In the genomic region with DNA sequence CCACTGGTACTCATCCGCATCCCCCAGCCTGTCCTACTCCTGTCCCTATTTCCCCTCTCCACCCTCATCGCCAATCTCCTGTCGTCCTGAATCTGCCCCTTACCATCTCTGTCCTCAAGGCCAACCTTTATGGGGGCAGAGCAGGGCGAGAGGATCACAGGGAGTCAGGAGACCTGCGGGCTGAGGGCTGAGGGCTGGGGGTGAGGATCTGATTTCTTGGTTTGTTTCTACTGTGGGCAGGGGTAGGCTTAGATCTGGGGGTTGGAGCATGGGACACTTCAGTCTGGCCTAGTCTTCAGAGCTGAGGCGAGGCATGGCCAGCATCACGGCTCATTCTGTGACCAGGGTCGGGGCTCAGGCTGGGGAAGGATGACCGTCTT, we compare ENCODE assay signal across 8 cellular contexts. TPM values are rescaled to one million over a fixed set of nuclear protein-coding genes. Genes with fewer than 3 reads are reported as not detected.
DNase-seq lines count a peak whose midpoint lies in the region; ATAC-seq and TF ChIP-seq lines count a peak whose summit lies in the region.

No MANE protein-coding gene starts in this region.

- no peak for TF ChIP-seq CTCF in fibroblast of lung (conservative IDR thresholded peaks at IDR 0.05 in 1 of 2, IDR thresholded peaks at IDR 0.05 in 1 of 2; ENCODE audit: low read depth in 1 of 2, low read length in 2 of 2)
- TF ChIP-seq CTCF in progenitor cell of endocrine pancreas (IDR thresholded peaks at IDR 0.05; ENCODE audit: unreplicated experiment) = no peak
- TF ChIP-seq CTCF in GM10266 (IDR thresholded peaks at IDR 0.05; ENCODE audit: control insufficient read depth, insufficient read depth, low read depth, missing control alignments) = no peak

- peak overlapping the region; percentile 76 for H3K4me2 ChIP-seq in fibroblast of lung (ENCODE audit: extremely low read depth, insufficient read depth, low read length)

- H3K4me1 ChIP-seq in ES-I3 (ENCODE audit: insufficient read depth, low read length) (peaks cover 10% of the 10 kb centered on the region; the same call in 1 of the 2 replicates), fibroblast of lung (ENCODE audit: control insufficient read depth, extremely low read depth, insufficient read depth, low read length) (peaks cover 17% of the 10 kb centered on the region)

- ATAC-seq in HG03571 (IDR thresholded peaks at IDR 0.05; ENCODE audit: unreplicated experiment) (no peak), GM18867 (IDR thresholded peaks at IDR 0.05; ENCODE audit: unreplicated experiment) (no peak)

- H3K4me1 Mint-ChIP-seq in progenitor cell of endocrine pancreas (ENCODE audit: low read depth) = peaks cover 11% of the 10 kb centered on the region

- no peaks in the 10 kb centered on the region for H3K36me3 ChIP-seq in ES-I3 (ENCODE audit: insufficient read depth, low read length)
- H3K36me3 ChIP-seq in SK-N-MC (ENCODE audit: insufficient read depth, low read length) = no peaks in the 10 kb centered on the region
- H3K36me3 ChIP-seq in fibroblast of lung (ENCODE audit: control insufficient read depth, insufficient read depth, low read length) = no peaks in the 10 kb centered on the region

- H3K36me3 Mint-ChIP-seq in progenitor cell of endocrine pancreas (ENCODE audit: insufficient read depth) = no peaks in the 10 kb centered on the region

- no peaks in the 10 kb centered on the region for H3K27me3 ChIP-seq in fibroblast of lung (ENCODE audit: control insufficient read depth, insufficient read depth, low read length)

- peak overlapping the region; percentile 73 for H3K4me3 Mint-ChIP-seq in progenitor cell of endocrine pancreas (ENCODE audit: low read depth)

- H3K9me3 Mint-ChIP-seq in progenitor cell of endocrine pancreas (ENCODE audit: low read depth) = no peaks in the 10 kb centered on the region

- DNase-seq in SK-N-MC (ENCODE audit: low read depth, low spot score) (no peak), fibroblast of lung (ENCODE audit: low read depth in 2 of 2) (no peak), progenitor cell of endocrine pancreas (ENCODE audit: low spot score, unreplicated experiment) (no peak), GM10266 (ENCODE audit: extremely low spot score) (no peak), HT-29 (ENCODE audit: low spot score) (no peak)

- H3K27ac Mint-ChIP-seq in progenitor cell of endocrine pancreas = peak overlapping the region; percentile 83

- peak overlapping the region; percentile 62; the same call in 1 of the 2 replicates for H3K9ac ChIP-seq in ES-I3 (ENCODE audit: low read depth, low read length)
- no peak overlapping the region for H3K9ac ChIP-seq in SK-N-MC (ENCODE audit: insufficient read length)
- peak overlapping the region; percentile 90 for H3K9ac ChIP-seq in fibroblast of lung (ENCODE audit: insufficient read depth, low read length)

- no peaks in the 10 kb centered on the region for H3K79me2 ChIP-seq in fibroblast of lung (ENCODE audit: control insufficient read depth, insufficient read depth, low read length)

- H3K27me3 Mint-ChIP-seq in progenitor cell of endocrine pancreas = no peaks in the 10 kb centered on the region

- peak overlapping the region; percentile 89 for H3K4me3 ChIP-seq in SK-N-MC
- peak overlapping the region; percentile 38 to 68 (median 48) for H3K4me3 ChIP-seq in fibroblast of lung (replicated peaks in 1 of 4; ENCODE audit: control extremely low read depth in 1 of 4, insufficient read depth in 1 of 4, low read depth in 3 of 4, low read length in 4 of 4)

- peak overlapping the region; percentile 63 for H2AFZ ChIP-seq in fibroblast of lung (ENCODE audit: low read length)

- H3K27ac ChIP-seq in SK-N-MC (no peak overlapping the region), fibroblast of lung (ENCODE audit: insufficient read depth, low read length) (peak overlapping the region; percentile 87)

- H3K9me3 ChIP-seq in ES-I3 (ENCODE audit: control insufficient read depth, insufficient read depth, low read length) (no peaks in the 10 kb centered on the region), SK-N-MC (ENCODE audit: low read depth, low read length) (no peaks in the 10 kb centered on the region), fibroblast of lung (ENCODE audit: control insufficient read depth, insufficient read depth, low read depth, low read length) (no peaks in the 10 kb centered on the region)

- H4K20me1 ChIP-seq in fibroblast of lung (ENCODE audit: control insufficient read depth, extremely low read depth, insufficient read depth, low read length) = no peaks in the 10 kb centered on the region

RNA-seq across cellular contexts. Expression of gene ERCC1, which starts 16.5 kb away (rescaled TPM):
- total RNA-seq in fibroblast of lung = 81.1 and 81.4 TPM in 2 replicates
- 49.3 and 69.6 TPM in 2 replicates for polyA plus RNA-seq in fibroblast of lung
- 104 and 125 TPM in 2 replicates for polyA plus RNA-seq in fibroblast of lung (2012)
- 181 and 256 TPM in 2 replicates for polyA minus RNA-seq in fibroblast of lung (ENCODE audit: low replicate concordance)
- 58.5 and 64.8 TPM in 2 replicates for total RNA-seq in progenitor cell of endocrine pancreas
- total RNA-seq in HT-29 (2014; rRNA removed; shearing (Covaris generic)) = 154 and 159 TPM in 2 replicates

RNA-seq across cellular contexts. Expression of gene FOSB, which starts 27.5 kb away (rescaled TPM):
- total RNA-seq in fibroblast of lung (9.5 and 24.9 TPM in 2 replicates), progenitor cell of endocrine pancreas (5.3 and 7.3 TPM in 2 replicates)
- polyA plus RNA-seq in fibroblast of lung = 2.8 and 48.6 TPM in 2 replicates
- 4.6 and 43.1 TPM in 2 replicates for polyA plus RNA-seq in fibroblast of lung (2012)
- polyA minus RNA-seq in fibroblast of lung (ENCODE audit: low replicate concordance) = 20.3 and 218 TPM in 2 replicates
- total RNA-seq in HT-29 (2014; rRNA removed; shearing (Covaris generic)) = 218 and 253 TPM in 2 replicates

RNA-seq across cellular contexts. Expression of gene POLR1G, which starts 33.8 kb away (rescaled TPM):
- total RNA-seq in fibroblast of lung = 3.6 and 5.4 TPM in 2 replicates
- polyA plus RNA-seq in fibroblast of lung = 4.7 and 5.3 TPM in 2 replicates
- 3.5 and 4.3 TPM in 2 replicates for polyA plus RNA-seq in fibroblast of lung (2012)
- 5.8 and 7.2 TPM in 2 replicates for polyA minus RNA-seq in fibroblast of lung (ENCODE audit: low replicate concordance)
- 7.4 and 8.9 TPM in 2 replicates for total RNA-seq in progenitor cell of endocrine pancreas
- 51.7 and 68.2 TPM in 2 replicates for total RNA-seq in HT-29 (2014; rRNA removed; shearing (Covaris generic))

RNA-seq across cellular contexts. Expression of gene PPP1R13L, which starts 35.4 kb away (rescaled TPM):
- total RNA-seq in fibroblast of lung = 1.5 and 3.0 TPM in 2 replicates
- polyA plus RNA-seq in fibroblast of lung = 1.2 and 5.8 TPM in 2 replicates
- 4.1 and 12.9 TPM in 2 replicates for polyA plus RNA-seq in fibroblast of lung (2012)
- polyA minus RNA-seq in fibroblast of lung (ENCODE audit: low replicate concordance) = 0.74 and 8.8 TPM in 2 replicates
- 24.2 and 27.2 TPM in 2 replicates for total RNA-seq in progenitor cell of endocrine pancreas
- 47.8 and 48.0 TPM in 2 replicates for total RNA-seq in HT-29 (2014; rRNA removed; shearing (Covaris generic))

RNA-seq across cellular contexts. Expression of gene RTN2, which starts 56.6 kb away (rescaled TPM):
- 5.1 and 7.9 TPM in 2 replicates for total RNA-seq in fibroblast of lung
- 8.9 and 11.7 TPM in 2 replicates for polyA plus RNA-seq in fibroblast of lung
- 19.8 and 23.8 TPM in 2 replicates for polyA plus RNA-seq in fibroblast of lung (2012)
- 15.0 and 45.2 TPM in 2 replicates for polyA minus RNA-seq in fibroblast of lung (ENCODE audit: low replicate concordance)
- 17.9 and 21.6 TPM in 2 replicates for total RNA-seq in progenitor cell of endocrine pancreas
- 11.4 and 15.4 TPM in 2 replicates for total RNA-seq in HT-29 (2014; rRNA removed; shearing (Covaris generic))
